Comparison of ENCODE assay signal across 1 cellular context in the genomic region with DNA sequence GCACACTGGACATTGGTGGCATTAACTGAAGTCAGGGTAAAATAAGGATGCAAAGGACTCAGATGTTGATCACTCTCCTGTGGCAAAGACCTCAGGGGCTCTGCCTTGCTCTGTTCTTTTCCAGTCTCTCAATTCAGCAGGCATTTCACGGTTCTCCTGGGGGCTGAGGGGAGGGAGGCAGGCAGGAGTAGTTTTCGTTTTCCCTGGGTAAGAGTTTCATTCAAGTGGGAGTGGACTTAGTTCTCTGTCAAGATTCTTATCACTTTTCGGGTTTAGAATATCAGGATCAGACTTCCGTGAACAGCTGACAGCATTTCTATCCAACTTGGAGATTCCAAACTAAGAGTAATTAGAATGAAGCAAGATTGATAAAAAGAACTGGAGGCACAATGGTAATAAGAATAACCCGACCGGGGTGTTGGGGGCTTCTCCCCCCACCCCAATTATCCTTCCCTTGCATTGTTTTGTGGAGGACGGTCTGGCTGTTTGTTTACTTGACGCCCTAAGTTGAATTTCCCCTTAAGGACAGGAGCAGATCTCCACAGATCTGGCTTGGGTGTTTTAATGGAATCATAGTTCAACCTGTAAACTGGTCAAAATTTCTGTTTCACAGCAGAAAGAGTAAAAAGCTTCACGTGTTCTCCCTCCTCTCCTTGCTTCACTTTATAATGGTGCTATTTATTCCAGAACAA.
A peak's percentile ranks its signal among the peaks of the same experiment; 100 is the strongest.
TF ChIP-seq lines count a peak whose summit lies in the region.

No MANE protein-coding gene starts in this region.

TF ChIP-seq in HEK293, 187 proteins besides CTCF, POLR2A, EP300 and RAD21 (continued from another document):
- TF ChIP-seq PRDM2 (tag by site-specific recombination; IDR thresholded peaks at IDR 0.05; ENCODE audit: borderline replicate concordance), result no peak
- TF ChIP-seq TSHZ1 (tag by site-specific recombination; IDR thresholded peaks at IDR 0.05; ENCODE audit: borderline replicate concordance), result no peak
- peak; percentile 49 for TF ChIP-seq ZNF335 (tag by site-specific recombination; conservative IDR thresholded peaks at IDR 0.05)
- TF ChIP-seq FEZF1 (tag by site-specific recombination; IDR thresholded peaks at IDR 0.05), result peak; percentile 96
- TF ChIP-seq ZFP37 (tag by site-specific recombination; IDR thresholded peaks at IDR 0.05), result no peak
- TF ChIP-seq, protein P1, sequence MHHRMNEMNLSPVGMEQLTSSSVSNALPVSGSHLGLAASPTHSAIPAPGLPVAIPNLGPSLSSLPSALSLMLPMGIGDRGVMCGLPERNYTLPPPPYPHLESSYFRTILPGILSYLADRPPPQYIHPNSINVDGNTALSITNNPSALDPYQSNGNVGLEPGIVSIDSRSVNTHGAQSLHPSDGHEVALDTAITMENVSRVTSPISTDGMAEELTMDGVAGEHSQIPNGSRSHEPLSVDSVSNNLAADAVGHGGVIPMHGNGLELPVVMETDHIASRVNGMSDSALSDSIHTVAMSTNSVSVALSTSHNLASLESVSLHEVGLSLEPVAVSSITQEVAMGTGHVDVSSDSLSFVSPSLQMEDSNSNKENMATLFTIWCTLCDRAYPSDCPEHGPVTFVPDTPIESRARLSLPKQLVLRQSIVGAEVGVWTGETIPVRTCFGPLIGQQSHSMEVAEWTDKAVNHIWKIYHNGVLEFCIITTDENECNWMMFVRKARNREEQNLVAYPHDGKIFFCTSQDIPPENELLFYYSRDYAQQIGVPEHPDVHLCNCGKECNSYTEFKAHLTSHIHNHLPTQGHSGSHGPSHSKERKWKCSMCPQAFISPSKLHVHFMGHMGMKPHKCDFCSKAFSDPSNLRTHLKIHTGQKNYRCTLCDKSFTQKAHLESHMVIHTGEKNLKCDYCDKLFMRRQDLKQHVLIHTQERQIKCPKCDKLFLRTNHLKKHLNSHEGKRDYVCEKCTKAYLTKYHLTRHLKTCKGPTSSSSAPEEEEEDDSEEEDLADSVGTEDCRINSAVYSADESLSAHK (tag by site-specific recombination; IDR thresholded peaks at IDR 0.05), result no peak
- TF ChIP-seq, protein P2, sequence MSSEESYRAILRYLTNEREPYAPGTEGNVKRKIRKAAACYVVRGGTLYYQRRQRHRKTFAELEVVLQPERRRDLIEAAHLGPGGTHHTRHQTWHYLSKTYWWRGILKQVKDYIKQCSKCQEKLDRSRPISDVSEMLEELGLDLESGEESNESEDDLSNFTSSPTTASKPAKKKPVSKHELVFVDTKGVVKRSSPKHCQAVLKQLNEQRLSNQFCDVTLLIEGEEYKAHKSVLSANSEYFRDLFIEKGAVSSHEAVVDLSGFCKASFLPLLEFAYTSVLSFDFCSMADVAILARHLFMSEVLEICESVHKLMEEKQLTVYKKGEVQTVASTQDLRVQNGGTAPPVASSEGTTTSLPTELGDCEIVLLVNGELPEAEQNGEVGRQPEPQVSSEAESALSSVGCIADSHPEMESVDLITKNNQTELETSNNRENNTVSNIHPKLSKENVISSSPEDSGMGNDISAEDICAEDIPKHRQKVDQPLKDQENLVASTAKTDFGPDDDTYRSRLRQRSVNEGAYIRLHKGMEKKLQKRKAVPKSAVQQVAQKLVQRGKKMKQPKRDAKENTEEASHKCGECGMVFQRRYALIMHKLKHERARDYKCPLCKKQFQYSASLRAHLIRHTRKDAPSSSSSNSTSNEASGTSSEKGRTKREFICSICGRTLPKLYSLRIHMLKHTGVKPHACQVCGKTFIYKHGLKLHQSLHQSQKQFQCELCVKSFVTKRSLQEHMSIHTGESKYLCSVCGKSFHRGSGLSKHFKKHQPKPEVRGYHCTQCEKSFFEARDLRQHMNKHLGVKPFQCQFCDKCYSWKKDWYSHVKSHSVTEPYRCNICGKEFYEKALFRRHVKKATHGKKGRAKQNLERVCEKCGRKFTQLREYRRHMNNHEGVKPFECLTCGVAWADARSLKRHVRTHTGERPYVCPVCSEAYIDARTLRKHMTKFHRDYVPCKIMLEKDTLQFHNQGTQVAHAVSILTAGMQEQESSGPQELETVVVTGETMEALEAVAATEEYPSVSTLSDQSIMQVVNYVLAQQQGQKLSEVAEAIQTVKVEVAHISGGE (tag by site-specific recombination; conservative IDR thresholded peaks at IDR 0.05; ENCODE audit: low read depth), result no peak
- TF ChIP-seq IKZF3 (tag by site-specific recombination; IDR thresholded peaks at IDR 0.05), result no peak
- TF ChIP-seq, protein P3, sequence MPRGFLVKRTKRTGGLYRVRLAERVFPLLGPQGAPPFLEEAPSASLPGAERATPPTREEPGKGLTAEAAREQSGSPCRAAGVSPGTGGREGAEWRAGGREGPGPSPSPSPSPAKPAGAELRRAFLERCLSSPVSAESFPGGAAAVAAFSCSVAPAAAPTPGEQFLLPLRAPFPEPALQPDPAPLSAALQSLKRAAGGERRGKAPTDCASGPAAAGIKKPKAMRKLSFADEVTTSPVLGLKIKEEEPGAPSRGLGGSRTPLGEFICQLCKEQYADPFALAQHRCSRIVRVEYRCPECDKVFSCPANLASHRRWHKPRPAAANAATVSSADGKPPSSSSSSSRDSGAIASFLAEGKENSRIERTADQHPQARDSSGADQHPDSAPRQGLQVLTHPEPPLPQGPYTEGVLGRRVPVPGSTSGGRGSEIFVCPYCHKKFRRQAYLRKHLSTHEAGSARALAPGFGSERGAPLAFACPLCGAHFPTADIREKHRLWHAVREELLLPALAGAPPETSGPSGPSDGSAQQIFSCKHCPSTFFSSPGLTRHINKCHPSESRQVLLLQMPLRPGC (tag by site-specific recombination; IDR thresholded peaks at IDR 0.05), result no peak
- TF ChIP-seq TCF7L2 (IDR thresholded peaks at IDR 0.05; ENCODE audit: borderline replicate concordance, low read depth, low read length), result no peak
- no peak for TF ChIP-seq OVOL3 (tag by site-specific recombination; IDR thresholded peaks at IDR 0.05)
- 0 out of 2 replicates have a peak, but pooled peaks have one; percentile 2 for TF ChIP-seq TRIM28 (IDR thresholded peaks at IDR 0.05; ENCODE audit: borderline replicate concordance, low read length)
- no peak for TF ChIP-seq MZF1 (tag by site-specific recombination; IDR thresholded peaks at IDR 0.05; ENCODE audit: borderline replicate concordance)
- TF ChIP-seq ZNF169 (tag by site-specific recombination; IDR thresholded peaks at IDR 0.05), result no peak
- TF ChIP-seq ZNF529 (tag by site-specific recombination; IDR thresholded peaks at IDR 0.05; ENCODE audit: insufficient replicate concordance), result no peak
- no peak for TF ChIP-seq ZNF621 (tag by site-specific recombination; IDR thresholded peaks at IDR 0.05)
- TF ChIP-seq ZBTB6 (tag by site-specific recombination; IDR thresholded peaks at IDR 0.05), result no peak
- TF ChIP-seq ZBTB17 (tag by site-specific recombination; IDR thresholded peaks at IDR 0.05), result peak; percentile 57
- peak; percentile 7; the same call in 1 of the 2 replicates for TF ChIP-seq KLF10 (tag by site-specific recombination; IDR thresholded peaks at IDR 0.05)
- TF ChIP-seq ZNF830 (tag by site-specific recombination; IDR thresholded peaks at IDR 0.05; ENCODE audit: low read depth), result no peak
- TF ChIP-seq, protein P4, sequence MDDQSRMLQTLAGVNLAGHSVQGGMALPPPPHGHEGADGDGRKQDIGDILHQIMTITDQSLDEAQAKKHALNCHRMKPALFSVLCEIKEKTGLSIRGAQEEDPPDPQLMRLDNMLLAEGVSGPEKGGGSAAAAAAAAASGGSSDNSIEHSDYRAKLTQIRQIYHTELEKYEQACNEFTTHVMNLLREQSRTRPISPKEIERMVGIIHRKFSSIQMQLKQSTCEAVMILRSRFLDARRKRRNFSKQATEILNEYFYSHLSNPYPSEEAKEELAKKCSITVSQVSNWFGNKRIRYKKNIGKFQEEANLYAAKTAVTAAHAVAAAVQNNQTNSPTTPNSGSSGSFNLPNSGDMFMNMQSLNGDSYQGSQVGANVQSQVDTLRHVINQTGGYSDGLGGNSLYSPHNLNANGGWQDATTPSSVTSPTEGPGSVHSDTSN (CRISPR knock-in tag; IDR thresholded peaks at IDR 0.05), result no peak
- no peak for TF ChIP-seq ZNF837 (tag by site-specific recombination; IDR thresholded peaks at IDR 0.05)
- TF ChIP-seq ZNF274 (IDR thresholded peaks at IDR 0.05; ENCODE audit: low read length), result no peak
- TF ChIP-seq ZNF274 (tag by site-specific recombination; IDR thresholded peaks at IDR 0.05; ENCODE audit: borderline replicate concordance), result no peak
- no peak for TF ChIP-seq ZNF416 (tag by site-specific recombination; IDR thresholded peaks at IDR 0.05)
